ENCODE assay signal across 20 cellular contexts in genomic region chr16:51877686-51878085, GRCh38.
"Had no signal": no experiment of that assay in that cellular context is flagged by ENCODE, and none has a peak within 500 bp of the region (broad histone marks: within the 10 kb centered on the region; RNA-seq: fewer than 3 reads in every experiment).

No MANE protein-coding gene starts in this region.

- H3K27me3 ChIP-seq: gastrocnemius medialis, heart right ventricle, neutrophil, stomach had no signal

- H3K27ac Mint-ChIP-seq: endodermal cell, mesothelial cell of epicardium, naive B cell, nephron progenitor cell had no signal

- H3K4me1 Mint-ChIP-seq: endodermal cell, mesothelial cell of epicardium, naive B cell had no signal

- H3K4me1 ChIP-seq: gastrocnemius medialis, heart right ventricle, stomach had no signal

- H3K9me3 ChIP-seq: gastrocnemius medialis, neutrophil, stomach had no signal

- H3K36me3 Mint-ChIP-seq: mesothelial cell of epicardium, naive B cell had no signal

- ATAC-seq: gastrocnemius medialis, heart right ventricle, left lobe of liver, sciatic nerve had no signal

- H3K9me3 Mint-ChIP-seq: mesothelial cell of epicardium had no signal

- H3K27ac ChIP-seq: coronary artery, gastrocnemius medialis, heart right ventricle, neutrophil, skin epidermis had no signal

- H3K36me3 ChIP-seq: gastrocnemius medialis, heart right ventricle, neutrophil, stomach had no signal

- H3K4me3 ChIP-seq: coronary artery, gastrocnemius medialis, heart right ventricle, skin epidermis, stomach had no signal

- H3K4me3 Mint-ChIP-seq: endodermal cell, mesothelial cell of epicardium, naive B cell, nephron progenitor cell had no signal

- H3K27me3 Mint-ChIP-seq: naive B cell had no signal

- DNase-seq: central memory CD4-positive, alpha-beta T cell; effector CD4-positive, alpha-beta T cell; endodermal cell; gastrocnemius medialis; heart right ventricle; hypothalamus; naive B cell; nephron progenitor cell; stimulated activated CD4-positive, alpha-beta T cell treated with anti-CD3 and anti-CD28 coated beads, Interleukin-2, amount 100 ng/mL, for 24 hours; stimulated activated CD4-positive, alpha-beta T cell treated with anti-CD3 and anti-CD28 coated beads, Interleukin-4, amount 100 ng/mL, for 4 hours; stimulated activated naive CD4-positive, alpha-beta T cell; stomach; substantia nigra; trophoblast cell had no signal
